Comparison of ENCODE assay signal across 21 cellular contexts in genomic region chr1:212670301-212670700, GRCh38.
"Had no signal": no experiment of that assay in that cellular context is flagged by ENCODE, and none has a peak within 500 bp of the region (broad histone marks: within the 10 kb centered on the region; RNA-seq: fewer than 3 reads in every experiment).

No MANE protein-coding gene starts in this region.

- H3K4me3 Mint-ChIP-seq: endodermal cell, immature natural killer cell, memory B cell, naive B cell, nephron, type B pancreatic cell had no signal

- H3K27ac ChIP-seq: foreskin keratinocyte, left ventricle myocardium inferior, lower lobe of right lung, psoas muscle, stomach had no signal

- H3K27ac Mint-ChIP-seq: endodermal cell, immature natural killer cell, memory B cell, naive B cell, type B pancreatic cell had no signal

- H3K9me3 Mint-ChIP-seq: endodermal cell; immature natural killer cell; memory B cell; naive B cell; nephron; stimulated activated naive B cell treated with anti-CD40 and anti-IgM and Interleukin-4, amounts not matched to agents 10 μg/mL and 1 μg/mL and 100 μg/mL, for 72 hours; type B pancreatic cell had no signal

- H3K4me3 ChIP-seq: left ventricle myocardium inferior, lower lobe of right lung, psoas muscle, stomach had no signal

- H3K36me3 Mint-ChIP-seq: immature natural killer cell, memory B cell, naive B cell, type B pancreatic cell had no signal

- DNase-seq: effector CD4-positive, alpha-beta T cell; erythroblast; foreskin keratinocyte; immature natural killer cell; kidney; left cardiac atrium; left ventricle myocardium inferior; lower lobe of right lung; naive B cell; psoas muscle; spleen; stimulated activated CD4-positive, alpha-beta T cell treated with anti-CD3 and anti-CD28 coated beads, Interleukin-15, amount 100 ng/mL, for 24 hours; stimulated activated CD4-positive, alpha-beta T cell treated with anti-CD3 and anti-CD28 coated beads, Interleukin-1b, Interleukin-23, amount 100 ng/mL, for 48 hours; stimulated activated CD4-positive, alpha-beta T cell treated with anti-CD3 and anti-CD28 coated beads, Interleukin-4, amount 100 ng/mL, for 24 hours; stimulated activated naive B cell treated with anti-CD40 and anti-IgM and Interleukin-4, amounts not matched to agents 10 μg/mL and 1 μg/mL and 100 μg/mL, for 72 hours; stomach; substantia nigra had no signal
